In genomic region chr7:90070233-90070632, GRCh38 we compare ENCODE assay signal across 7 cellular contexts.
DNase-seq lines count a peak whose midpoint lies in the region; TF ChIP-seq lines count a peak whose summit lies in the region.
"Not testable (repeated sequence)": the region's sequence is repeated elsewhere in the genome, so short reads cannot be mapped to it uniquely, and the experiment has no call there.

No MANE protein-coding gene starts in this region.

- not testable (repeated sequence) for TF ChIP-seq CTCF in epithelial cell of esophagus (IDR thresholded peaks at IDR 0.05; ENCODE audit: insufficient read depth, low read depth, low read length, missing control alignments); nephron progenitor cell (IDR thresholded peaks at IDR 0.05)

- peaks cover 28% of the 10 kb centered on the region for H3K9me3 Mint-ChIP-seq in nephron progenitor cell

- not testable (repeated sequence) for H3K27ac Mint-ChIP-seq in nephron progenitor cell

- H3K4me1 Mint-ChIP-seq in nephron progenitor cell, result not testable (repeated sequence)

- H3K27me3 Mint-ChIP-seq in nephron progenitor cell (ENCODE audit: low read depth, poor library complexity), result not testable (repeated sequence)

- not testable (repeated sequence) for H3K4me3 Mint-ChIP-seq in nephron progenitor cell

- H3K4me3 ChIP-seq in epithelial cell of esophagus (ENCODE audit: low read length), result not testable (repeated sequence)

- not testable (repeated sequence) for H3K36me3 Mint-ChIP-seq in nephron progenitor cell (ENCODE audit: low read depth)

- peak; percentile 73 for DNase-seq in DMS53 treated with DMSO at 0.1 percent for 48 hours (lab: John Stamatoyannopoulos, UW; ENCODE audit: unreplicated experiment)
- DNase-seq in HK-2 (ENCODE audit: unreplicated experiment), result peak; percentile 8
- DNase-seq in NCI-H187 treated with DMSO at 0.1 percent for 48 hours (lab: John Stamatoyannopoulos, UW), result peak; percentile 31
- peak; percentile 3 for DNase-seq in NCI-H82 (lab: John Stamatoyannopoulos, UW)
- peak; percentile 11 to 16 for DNase-seq in SHP77 (lab: John Stamatoyannopoulos, UW)
- peak; percentile 11 for DNase-seq in epithelial cell of esophagus (ENCODE audit: low read depth)
- DNase-seq in nephron progenitor cell, result peak; percentile 42

Comparison
In these comparisons a context has a peak if more than half of its experiments do, and no peak if none do; other contexts are left out.
1. DNase-seq: peak in every context shown above with its lines; median percentile 73 in DMS53 treated with DMSO at 0.1 percent for 48 hours; 42 in nephron progenitor cell; 31 in NCI-H187 treated with DMSO at 0.1 percent for 48 hours; 14 in SHP77; 11 in epithelial cell of esophagus; 8 in HK-2; 3 in NCI-H82.